In genomic region chr1:232894436-232894835, GRCh38 we compare ENCODE assay signal across 12 cellular contexts. TPM values are rescaled to one million over a fixed set of nuclear protein-coding genes. Genes with fewer than 3 reads are reported as not detected.
A peak's percentile ranks its signal among the peaks of the same experiment; 100 is the strongest.
DNase-seq lines count a peak whose midpoint lies in the region; ATAC-seq, FAIRE-seq and TF ChIP-seq lines count a peak whose summit lies in the region.
"Had no signal": no experiment of that assay in that cellular context is flagged by ENCODE, and none has a peak within 500 bp of the region (broad histone marks: within the 10 kb centered on the region; RNA-seq: fewer than 3 reads in every experiment).

No MANE protein-coding gene starts in this region.

- H3K18ac ChIP-seq in mesenchymal stem cell (ENCODE audit: low read depth in 1 of 2, low read length in 2 of 2), result peak overlapping the region in 1 of 2 experiments; percentile 37

- H3K14ac ChIP-seq in mesenchymal stem cell (ENCODE audit: low read length in 2 of 2), result no peak overlapping the region

- H3K27me3 ChIP-seq in MG63 (no peaks in the 10 kb centered on the region), mesenchymal stem cell (ENCODE audit: control insufficient read depth in 1 of 2, insufficient read depth in 1 of 2, low read length in 2 of 2) (peaks cover 0 to 3% of the 10 kb centered on the region in 2 experiments)

- H3K9ac ChIP-seq in mesenchymal stem cell (ENCODE audit: low read length), result no peak overlapping the region

- no CpG with 5 or more reads among the region's 3 CpGs for WGBS in mesenchymal stem cell

- no peak overlapping the region for H4K8ac ChIP-seq in mesenchymal stem cell (ENCODE audit: low read length)

- peaks cover 7% of the 10 kb centered on the region; the same call in 1 of the 2 replicates for H3K9me3 ChIP-seq in MG63
- peaks cover 8% of the 10 kb centered on the region for H3K9me3 ChIP-seq in mesenchymal stem cell (ENCODE audit: control insufficient read depth, low read length)
- H3K9me3 ChIP-seq: A549 had no signal

- peak overlapping the region; percentile 21 for H3K27ac ChIP-seq in mesenchymal stem cell (ENCODE audit: low read length, poor library complexity, severe bottlenecking)
- H3K27ac ChIP-seq: A549 had no signal

- no peak overlapping the region for H2BK120ac ChIP-seq in mesenchymal stem cell (ENCODE audit: low read depth, low read length)

- no peak overlapping the region for H2BK5ac ChIP-seq in mesenchymal stem cell (ENCODE audit: low read depth, low read length, poor library complexity, severe bottlenecking)

- peak overlapping the region; percentile 62 for H4K91ac ChIP-seq in mesenchymal stem cell (ENCODE audit: low read length)

- H3K4ac ChIP-seq in mesenchymal stem cell (ENCODE audit: low read depth in 1 of 2, low read length in 2 of 2), result no peak overlapping the region

- H2AK5ac ChIP-seq in mesenchymal stem cell (ENCODE audit: low read length, severe bottlenecking), result peak overlapping the region; percentile 75

- peaks cover 2% of the 10 kb centered on the region for H3K4me1 ChIP-seq in mesenchymal stem cell (ENCODE audit: control insufficient read depth, insufficient read depth, low read depth, low read length)
- H3K4me1 ChIP-seq: A549 had no signal

- no peaks in the 10 kb centered on the region for H3K79me1 ChIP-seq in mesenchymal stem cell (replicated peaks; ENCODE audit: low read length, poor library complexity, severe bottlenecking)

- no peak overlapping the region for H2BK15ac ChIP-seq in mesenchymal stem cell (ENCODE audit: low read depth, poor library complexity, severe bottlenecking)

- H3K4me2 ChIP-seq in mesenchymal stem cell (ENCODE audit: low read length, poor library complexity, severe bottlenecking), result no peak overlapping the region
- H3K4me2 ChIP-seq: A549 had no signal

- ATAC-seq in GM21717 (IDR thresholded peaks at IDR 0.05; ENCODE audit: unreplicated experiment), result no peak
- no peak for ATAC-seq in GM19455 (IDR thresholded peaks at IDR 0.05; ENCODE audit: unreplicated experiment)
- ATAC-seq: A549 had no signal

- H2AFZ ChIP-seq in mesenchymal stem cell (ENCODE audit: low read depth, low read length), result no peak overlapping the region

- peak; percentile 71 for FAIRE-seq in D721Med (lab: Jason Lieb, UNC)
- FAIRE-seq: A549, GM12891, H54 had no signal

- H2BK12ac ChIP-seq in mesenchymal stem cell (ENCODE audit: low read length in 2 of 2), result no peak overlapping the region

- H3K36me3 ChIP-seq in MG63, result no peaks in the 10 kb centered on the region
- H3K36me3 ChIP-seq in mesenchymal stem cell (ENCODE audit: control insufficient read depth in 1 of 2, insufficient read depth in 2 of 2, low read depth in 1 of 2, low read length in 2 of 2), result no peaks in the 10 kb centered on the region

- no peak overlapping the region for H3K23ac ChIP-seq in mesenchymal stem cell (ENCODE audit: low read length in 2 of 2)

- no peak for DNase-seq in D721Med (ENCODE audit: insufficient read length, low spot score)
- DNase-seq in MG63, result peak; percentile 55
- DNase-seq in mesenchymal stem cell, result no peak
- DNase-seq in activated gamma-delta T cell (lab: John Stamatoyannopoulos, UW), result no peak
- DNase-seq: CD4-positive, CD25-positive, alpha-beta regulatory T cell; DMS79; KG1 had no signal

- TF ChIP-seq CTCF in D721Med (IDR thresholded peaks at IDR 0.05; ENCODE audit: insufficient read depth, missing control alignments), result no peak

- H3K4me3 ChIP-seq in MG63 (no peak overlapping the region), mesenchymal stem cell (ENCODE audit: insufficient read depth in 1 of 2, low read depth in 1 of 2, low read length in 2 of 2) (no peak overlapping the region)
- H3K4me3 ChIP-seq: A549 had no signal

RNA-seq across cellular contexts. Expression of gene NTPCR, which starts 56.0 kb away (rescaled TPM):
- total RNA-seq in MG63 (2014; rRNA removed; shearing (Covaris generic); ENCODE audit: low replicate concordance), result 34.5 and 47.6 TPM in 2 replicates
- polyA plus RNA-seq in mesenchymal stem cell (2013, experiment 1 of 2), result 33.9 TPM
- polyA plus RNA-seq in mesenchymal stem cell (2013, experiment 2 of 2), result 34.1 TPM
